ENCODE assay signal across 9 cellular contexts in the genomic region with DNA sequence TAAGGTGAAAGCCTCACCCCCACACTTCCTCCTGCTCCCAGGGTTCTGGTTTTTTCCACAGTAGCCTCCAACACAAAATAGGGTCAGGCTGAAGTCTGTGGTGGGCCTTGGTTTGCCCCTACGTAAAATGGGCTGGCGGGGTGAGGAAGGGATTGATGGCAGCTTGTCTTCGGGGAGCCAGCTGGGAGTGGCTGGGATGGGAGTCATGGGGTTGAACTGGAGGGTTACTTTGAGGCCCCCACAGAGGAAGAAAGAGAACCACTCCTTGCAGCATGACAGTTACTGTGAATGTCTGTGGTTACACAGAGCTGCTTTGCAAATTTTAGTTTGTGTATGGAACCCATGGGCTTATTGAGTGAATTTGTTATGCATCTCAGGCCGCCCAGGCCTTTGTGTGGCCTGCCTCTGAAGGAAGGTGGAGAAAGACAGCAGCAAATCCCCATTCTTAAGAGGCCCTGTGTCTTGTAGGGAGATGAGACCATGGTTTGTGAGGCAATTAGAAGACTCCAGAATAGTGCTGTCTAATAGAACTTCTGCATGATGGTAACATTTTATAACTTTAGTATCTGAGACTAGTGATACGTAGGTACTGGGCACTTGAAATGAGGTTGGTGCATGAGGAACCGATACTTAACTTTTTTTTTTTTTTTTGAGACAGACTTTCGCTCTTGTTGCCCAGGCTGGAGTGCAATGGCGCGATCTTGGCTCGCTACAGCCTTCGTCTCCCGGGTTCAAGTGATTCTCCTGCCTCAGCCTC. TPM values are rescaled to one million over a fixed set of nuclear protein-coding genes. Genes with fewer than 3 reads are reported as not detected.
DNase-seq lines count a peak whose midpoint lies in the region; ATAC-seq and TF ChIP-seq lines count a peak whose summit lies in the region.
"Had no signal": no experiment of that assay in that cellular context is flagged by ENCODE, and none has a peak within 500 bp of the region (broad histone marks: within the 10 kb centered on the region; RNA-seq: fewer than 3 reads in every experiment).

No MANE protein-coding gene starts in this region.

- H3K27me3 Mint-ChIP-seq in neural crest cell (ENCODE audit: low read depth): no peaks in the 10 kb centered on the region

- CTCF ChIA-PET in RWPE1 (lab: Yijun Ruan, JAX): interaction anchor here (0.6 kb wide), 1 partner anchor 148 kb away, joined by 3 read pairs; the partner anchor contains the start of gene SUFU

- peaks cover 9% of the 10 kb centered on the region for H3K36me3 Mint-ChIP-seq in neural crest cell (ENCODE audit: low read depth)

- no peak for TF ChIP-seq CTCF in RWPE1 (conservative IDR thresholded peaks at IDR 0.05; ENCODE audit: low read depth)
- no peak for TF ChIP-seq CTCF in neural crest cell (conservative IDR thresholded peaks at IDR 0.05)

- ATAC-seq in GM18907 (IDR thresholded peaks at IDR 0.05; ENCODE audit: unreplicated experiment) (peak; percentile 36), HG02642 (IDR thresholded peaks at IDR 0.05; ENCODE audit: poor library complexity, unreplicated experiment) (peak; percentile 37), HG03135 (IDR thresholded peaks at IDR 0.05; ENCODE audit: unreplicated experiment) (no peak)
- ATAC-seq: heart left ventricle had no signal

- POLR2A ChIA-PET in RWPE1 (lab: Yijun Ruan, JAX; ENCODE audit: low non-redundant PET): interaction anchor here (0.7 kb wide), 1 partner anchor 193 kb away, joined by 6 read pairs; no protein-coding TSS in a partner anchor

- DNase-seq in RWPE1 (ENCODE audit: low spot score): no peak
- no peak for DNase-seq in neural crest cell (ENCODE audit: low read depth, low spot score)
- no peak for DNase-seq in stimulated activated CD4-positive, alpha-beta T cell treated with anti-CD3 and anti-CD28 coated beads, Interleukin-2, amount 100 ng/mL, for 24 hours
- no peak for DNase-seq in cerebellum (ENCODE audit: low spot score)
- DNase-seq in A172 (ENCODE audit: low spot score): no peak

- peak overlapping the region; percentile 100 for H3K27ac ChIP-seq in RWPE1

- no peaks in the 10 kb centered on the region for H3K9me3 Mint-ChIP-seq in neural crest cell

- no peak overlapping the region for H3K27ac Mint-ChIP-seq in neural crest cell (ENCODE audit: unreplicated experiment)

- peaks cover 57% of the 10 kb centered on the region for H3K4me1 Mint-ChIP-seq in neural crest cell

- peak overlapping the region; percentile 64 for H3K4me3 Mint-ChIP-seq in neural crest cell

RNA-seq across cellular contexts. Expression of gene TRIM8, which starts 8.1 kb away (rescaled TPM):
- 76.9 and 82.8 TPM in 2 replicates for total RNA-seq in neural crest cell
- 50.3 TPM for total RNA-seq in cerebellum
- total RNA-seq in A172 (2014; rRNA removed; shearing (Covaris generic)): 66.8 and 68.3 TPM in 2 replicates
